Comparison of ENCODE assay signal across 12 cellular contexts in the genomic region with DNA sequence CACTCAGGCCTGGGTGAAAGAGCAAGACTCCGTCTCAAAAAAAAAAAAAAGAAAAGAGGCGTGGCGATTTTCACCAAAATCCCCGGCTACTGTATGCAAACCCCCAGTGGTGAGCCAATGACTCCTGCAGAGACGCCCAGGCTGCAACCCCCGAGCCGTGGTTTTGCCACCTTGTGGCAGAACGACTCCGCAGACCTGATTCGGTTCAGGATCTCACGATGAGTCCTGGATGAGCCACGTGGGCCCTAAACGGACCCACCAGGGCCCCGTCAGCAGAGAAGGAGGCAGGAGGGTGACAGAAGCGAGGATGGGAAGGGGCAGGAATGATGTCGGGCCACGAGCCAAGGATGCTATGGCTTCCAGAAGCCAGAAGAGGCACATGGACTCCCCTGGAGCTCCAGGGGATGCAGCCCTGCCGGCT. TPM values are rescaled to one million over a fixed set of nuclear protein-coding genes. Genes with fewer than 3 reads are reported as not detected.
DNase-seq lines count a peak whose midpoint lies in the region; ATAC-seq and TF ChIP-seq lines count a peak whose summit lies in the region.
"Had no signal": no experiment of that assay in that cellular context is flagged by ENCODE, and none has a peak within 500 bp of the region (broad histone marks: within the 10 kb centered on the region; RNA-seq: fewer than 3 reads in every experiment).

No MANE protein-coding gene starts in this region.

- H3K9me3 Mint-ChIP-seq in central memory CD8-positive, alpha-beta T cell = no peaks in the 10 kb centered on the region
- H3K9me3 Mint-ChIP-seq in stimulated activated effector memory CD8-positive, alpha-beta T cell treated with anti-CD3 and anti-CD28 coated beads, Interleukin-12 subunit alpha, Interleukin-12 subunit beta, amount 100 ng/mL, for 72 hours = no peaks in the 10 kb centered on the region

- H3K4me2 ChIP-seq in mammary epithelial cell (ENCODE audit: insufficient read depth, low read depth, low read length) = no peak overlapping the region

- H3K36me3 Mint-ChIP-seq in central memory CD8-positive, alpha-beta T cell (ENCODE audit: insufficient read depth) = peaks cover 5% of the 10 kb centered on the region
- H3K36me3 Mint-ChIP-seq in stimulated activated effector memory CD8-positive, alpha-beta T cell treated with anti-CD3 and anti-CD28 coated beads, Interleukin-12 subunit alpha, Interleukin-12 subunit beta, amount 100 ng/mL, for 72 hours = no peaks in the 10 kb centered on the region

- H3K4me1 Mint-ChIP-seq in central memory CD8-positive, alpha-beta T cell = peaks cover 15% of the 10 kb centered on the region
- H3K4me1 Mint-ChIP-seq in stimulated activated effector memory CD8-positive, alpha-beta T cell treated with anti-CD3 and anti-CD28 coated beads, Interleukin-12 subunit alpha, Interleukin-12 subunit beta, amount 100 ng/mL, for 72 hours = peaks cover 19% of the 10 kb centered on the region

- H3K79me2 ChIP-seq in mammary epithelial cell (ENCODE audit: insufficient read depth, low read length) = no peaks in the 10 kb centered on the region

- H3K27ac Mint-ChIP-seq in central memory CD8-positive, alpha-beta T cell (ENCODE audit: low read depth) = no peak overlapping the region
- peak overlapping the region; percentile 37 for H3K27ac Mint-ChIP-seq in stimulated activated effector memory CD8-positive, alpha-beta T cell treated with anti-CD3 and anti-CD28 coated beads, Interleukin-12 subunit alpha, Interleukin-12 subunit beta, amount 100 ng/mL, for 72 hours

- no peaks in the 10 kb centered on the region for H3K27me3 ChIP-seq in mammary epithelial cell (ENCODE audit: insufficient read depth, low read length)
- no peaks in the 10 kb centered on the region for H3K27me3 ChIP-seq in WERI-Rb-1 (ENCODE audit: insufficient read depth, low read depth, severe bottlenecking)
- H3K27me3 ChIP-seq: stomach had no signal

- intact Hi-C loops in mammary epithelial cell (cut with micrococcal nuclease) = no loop called here

- BruUV-seq in mammary epithelial cell (replicated peaks; lab: Mats Ljungman, UMichigan) = no TSS peak

- H3K36me3 ChIP-seq in mammary epithelial cell (ENCODE audit: insufficient read depth, low read length) (no peaks in the 10 kb centered on the region), WERI-Rb-1 (no peaks in the 10 kb centered on the region)

- H3K4me1 ChIP-seq in mammary epithelial cell (ENCODE audit: insufficient read depth, low read length) = no peaks in the 10 kb centered on the region

- no peak for DNase-seq in activated CD4-positive, CD25-positive, alpha-beta regulatory T cell (lab: John Stamatoyannopoulos, UW)
- DNase-seq in activated CD4-positive, alpha-beta T cell treated with anti-CD3 and anti-CD28 coated beads, Interleukin-2, amount 50 U/mL, for 1 hour = peak; percentile 31
- DNase-seq in central memory CD8-positive, alpha-beta T cell (ENCODE audit: low spot score in 2 of 2) = peak; percentile 27 to 63
- DNase-seq in stimulated activated effector memory CD8-positive, alpha-beta T cell treated with anti-CD3 and anti-CD28 coated beads, Interleukin-12 subunit alpha, Interleukin-12 subunit beta, amount 100 ng/mL, for 72 hours (ENCODE audit: low spot score in 2 of 2) = peak in 1 of 2 donors; percentile 69
- DNase-seq in cortex of kidney (lab: John Stamatoyannopoulos, UW) (no peak), mammary epithelial cell (no peak), WERI-Rb-1 (no peak)
- DNase-seq: amniotic stem cell, kidney glomerular epithelial cell, stomach had no signal

- ATAC-seq in activated CD4-positive, CD25-positive, alpha-beta regulatory T cell treated with anti-CD3 and anti-CD28 coated beads, Interleukin-2, amount 50 U/mL, for 24 hours = peak; percentile 55 to 67
- ATAC-seq in central memory CD8-positive, alpha-beta T cell (replicated peaks; ENCODE audit: extremely low read depth, poor library complexity, severe bottlenecking) = peak; percentile 97
- peak; percentile 95 for ATAC-seq in stimulated activated effector memory CD8-positive, alpha-beta T cell treated with anti-CD3 and anti-CD28 coated beads, Interleukin-12 subunit alpha, Interleukin-12 subunit beta, amount 100 ng/mL, for 72 hours
- ATAC-seq: esophagus mucosa had no signal

- H3K4me3 ChIP-seq in mammary epithelial cell (replicated peaks in 1 of 3; ENCODE audit: insufficient read depth in 1 of 3, low read depth in 2 of 3, low read length in 3 of 3) = no peak overlapping the region
- H3K4me3 ChIP-seq in WERI-Rb-1 (ENCODE audit: low read depth, low read length) = no peak overlapping the region
- H3K4me3 ChIP-seq: stomach had no signal

- TF ChIP-seq CTCF in mammary epithelial cell (conservative IDR thresholded peaks at IDR 0.05 in 1 of 2, IDR thresholded peaks at IDR 0.05 in 1 of 2; ENCODE audit: extremely low read depth in 1 of 2, insufficient read depth in 1 of 2, low read depth in 1 of 2, low read length in 2 of 2) (no peak), WERI-Rb-1 (IDR thresholded peaks at IDR 0.05; ENCODE audit: low read depth, low read length) (no peak)

- dilution Hi-C loops in mammary epithelial cell (cut with HindIII; ENCODE audit: low sequenced_read_pairs) = no loop called here

- H3K9me3 ChIP-seq in mammary epithelial cell (replicated peaks; ENCODE audit: insufficient read depth, low read length) (no peaks in the 10 kb centered on the region), WERI-Rb-1 (ENCODE audit: severe bottlenecking) (no peaks in the 10 kb centered on the region)
- H3K9me3 ChIP-seq: stomach had no signal

- CTCF ChIA-PET in mammary epithelial cell (lab: Charles Lee; ENCODE audit: low non-redundant PET) = no interaction called here

- 83% methylated on average over 9 of the region's 18 CpGs for WGBS in mammary epithelial cell (ENCODE audit: low coverage, missing lambda C conversion rate)

- H3K27me3 Mint-ChIP-seq in central memory CD8-positive, alpha-beta T cell = no peaks in the 10 kb centered on the region

- H3K9ac ChIP-seq in mammary epithelial cell (ENCODE audit: insufficient read depth, low read length) = no peak overlapping the region

- peak overlapping the region; percentile 26 for H3K4me3 Mint-ChIP-seq in central memory CD8-positive, alpha-beta T cell
- H3K4me3 Mint-ChIP-seq in stimulated activated effector memory CD8-positive, alpha-beta T cell treated with anti-CD3 and anti-CD28 coated beads, Interleukin-12 subunit alpha, Interleukin-12 subunit beta, amount 100 ng/mL, for 72 hours = peak overlapping the region; percentile 26

- H2AFZ ChIP-seq in mammary epithelial cell (ENCODE audit: low read depth, low read length) = no peak overlapping the region

- in situ Hi-C loops in mammary epithelial cell (cut with MboI; ENCODE audit: low sequenced_read_pairs in 2 of 2) = no loop called here

- no peaks in the 10 kb centered on the region for H4K20me1 ChIP-seq in mammary epithelial cell (ENCODE audit: insufficient read depth, low read length)

- H3K27ac ChIP-seq in mammary epithelial cell (ENCODE audit: insufficient read depth, low read depth, low read length) (no peak overlapping the region), WERI-Rb-1 (no peak overlapping the region)
- H3K27ac ChIP-seq: stomach had no signal

RNA-seq across cellular contexts. Expression of a gene that starts 42.5 kb away (rescaled TPM):
- total RNA-seq in mammary epithelial cell = 100 to 1,000 TPM in 1 of 2 donors, 10 to 100 TPM in 1; 35.8 to 101 TPM
- polyA plus RNA-seq in mammary epithelial cell = 35.8 TPM
- polyA minus RNA-seq in mammary epithelial cell = 15.7 TPM

RNA-seq across cellular contexts. Expression of a gene that starts 45.6 kb away (rescaled TPM):
- total RNA-seq in mammary epithelial cell = 1 to 10 TPM; 2.7 to 8.1 TPM
- polyA plus RNA-seq in mammary epithelial cell = 2.0 TPM
- polyA minus RNA-seq in mammary epithelial cell = not detected

RNA-seq across cellular contexts. Expression of a gene that starts 49.0 kb away (rescaled TPM):
- total RNA-seq in mammary epithelial cell = 1 to 10 TPM in 1 of 2 donors, under 1 TPM in 1; 0.52 to 1.5 TPM
- polyA plus RNA-seq in mammary epithelial cell = 0.12 TPM
- polyA minus RNA-seq in mammary epithelial cell = not detected

Comparison
In these comparisons a context has a peak if more than half of its experiments do, and no peak if none do; other contexts are left out.
1. DNase-seq: peak in activated CD4-positive, alpha-beta T cell treated with anti-CD3 and anti-CD28 coated beads, Interleukin-2, amount 50 U/mL, for 1 hour (single experiment) and central memory CD8-positive, alpha-beta T cell (2 of 2); none in activated CD4-positive, CD25-positive, alpha-beta regulatory T cell (0 of 4), cortex of kidney (single experiment), mammary epithelial cell (single experiment) and WERI-Rb-1 (single experiment).
2. Peak in every context shown above with its lines, with median percentiles within 50 percentile points of each other: ATAC-seq.